10 cellular contexts compared by ENCODE assay signal in genomic region chr7:48110868-48111267, GRCh38.
"Had no signal": no experiment of that assay in that cellular context is flagged by ENCODE, and none has a peak within 500 bp of the region (broad histone marks: within the 10 kb centered on the region; RNA-seq: fewer than 3 reads in every experiment).

No MANE protein-coding gene starts in this region.

- H3K27ac ChIP-seq: dorsolateral prefrontal cortex, gastroesophageal sphincter, hepatocyte, ovary, right atrium auricular region had no signal

- H3K27me3 ChIP-seq: dorsolateral prefrontal cortex, esophagus squamous epithelium, gastroesophageal sphincter, hepatocyte, ovary, right atrium auricular region had no signal

- H3K4me1 Mint-ChIP-seq: neural crest cell had no signal

- H3K4me3 ChIP-seq: dorsolateral prefrontal cortex, esophagus squamous epithelium, gastroesophageal sphincter, hepatocyte, ovary, right atrium auricular region, smooth muscle cell had no signal

- DNase-seq: cortex of kidney had no signal

- H3K9me3 Mint-ChIP-seq: naive B cell had no signal

- H3K36me3 ChIP-seq: ovary had no signal

- H3K4me1 ChIP-seq: gastroesophageal sphincter, right atrium auricular region had no signal

- H3K4me3 Mint-ChIP-seq: naive B cell, neural crest cell had no signal

- H3K9me3 ChIP-seq: esophagus squamous epithelium, gastroesophageal sphincter, ovary, right atrium auricular region had no signal
